33 cellular contexts compared by ENCODE assay signal in genomic region chr7:7884855-7885254, GRCh38.
DNase-seq lines count a peak whose midpoint lies in the region; ATAC-seq, FAIRE-seq and TF ChIP-seq lines count a peak whose summit lies in the region.
"Had no signal": no experiment of that assay in that cellular context is flagged by ENCODE, and none has a peak within 500 bp of the region (broad histone marks: within the 10 kb centered on the region; RNA-seq: fewer than 3 reads in every experiment).

No MANE protein-coding gene starts in this region.

- CTCF ChIA-PET in K562 (lab: Yijun Ruan, JAX; ENCODE audit: low intra/inter-chr PET ratio): no interaction called here

- FAIRE-seq in K562 (lab: Jason Lieb, UNC): peak; percentile 23
- FAIRE-seq: endothelial cell of umbilical vein had no signal

- no peaks in the 10 kb centered on the region for H3K27me3 ChIP-seq in K562 (ENCODE audit: control insufficient read depth in 2 of 2, insufficient read depth in 2 of 2, low read length in 2 of 2)
- H3K27me3 ChIP-seq in body of pancreas: no peaks in the 10 kb centered on the region
- H3K27me3 ChIP-seq: left lung, right lobe of liver, upper lobe of left lung had no signal

- H3K4me1 ChIP-seq in K562 (replicated peaks in 1 of 2; ENCODE audit: control insufficient read depth in 2 of 2, insufficient read depth in 2 of 2, low read length in 2 of 2) (no peaks in the 10 kb centered on the region), body of pancreas (no peaks in the 10 kb centered on the region)
- H3K4me1 ChIP-seq: HAP-1, left lung, right lobe of liver, upper lobe of left lung had no signal

- no peak for TF ChIP-seq EP300 in K562 (IDR thresholded peaks at IDR 0.05; ENCODE audit: low read length)

- no peaks in the 10 kb centered on the region for H3K9me3 ChIP-seq in K562 (replicated peaks; ENCODE audit: control insufficient read depth, insufficient read depth, low read depth, low read length)
- no peaks in the 10 kb centered on the region for H3K9me3 ChIP-seq in body of pancreas
- H3K9me3 ChIP-seq: HAP-1, left lung, right lobe of liver, upper lobe of left lung had no signal

- TF ChIP-seq POLR2A in K562 (conservative IDR thresholded peaks at IDR 0.05) (no peak), body of pancreas (IDR thresholded peaks at IDR 0.05) (no peak)

- no peak overlapping the region for H3K4me2 ChIP-seq in K562 (ENCODE audit: insufficient read depth, low read length)
- H3K4me2 ChIP-seq: PC-9 had no signal

- POLR2A ChIA-PET in K562 (lab: Yijun Ruan, JAX): interaction anchor here (0.8 kb wide), 1 partner anchor 85 kb away, joined by 3 read pairs; no protein-coding TSS in a partner anchor

- TF ChIP-seq RAD21 in K562 (CRISPR knock-in tag; conservative IDR thresholded peaks at IDR 0.05 in 1 of 2, IDR thresholded peaks at IDR 0.05 in 1 of 2): no peak

- H4K20me1 ChIP-seq in K562 (replicated peaks; ENCODE audit: control insufficient read depth, insufficient read depth, low read length): no peaks in the 10 kb centered on the region

- no TSS peak for BruUV-seq in K562 (replicated peaks; lab: Mats Ljungman, UMichigan)

- peak; percentile 13 for DNase-seq in AG20443 (ENCODE audit: low spot score)
- peak; percentile 18 for DNase-seq in M059J (ENCODE audit: low read depth)
- DNase-seq in K562 (ENCODE audit: extremely low read depth in 1 of 4, low spot score in 3 of 4): no peak
- DNase-seq in foreskin fibroblast: peak; percentile 21 to 33
- no peak for DNase-seq in body of pancreas
- DNase-seq in activated CD4-positive, CD25-positive, alpha-beta regulatory T cell (lab: John Stamatoyannopoulos, UW): no peak
- no peak for DNase-seq in NCI-H526 treated with DMSO at 0.1 percent for 48 hours (lab: John Stamatoyannopoulos, UW)
- DNase-seq in germinal center (ENCODE audit: low spot score): no peak
- DNase-seq: activated B cell treated with CpG ODN at 0.5 μM for 24 hours; activated CD4-positive, alpha-beta memory T cell treated with anti-CD3 and anti-CD28 coated beads for 36 hours; activated CD8-positive, alpha-beta memory T cell treated with anti-CD3 and anti-CD28 coated beads, Interleukin-2, amount 50 U/mL, for 4 hours; anterior cingulate cortex; C1 segment of cervical spinal cord; cerebellar nuclear complex; COR-L47; DMS53; foreskin melanocyte; GDM1; Kasumi-1; left lung; mesendoderm; NCI-H1694; NCI-H2171; NCI-H524; PC-9; right lobe of liver; Right ventricle myocardium superior; stimulated activated CD4-positive, alpha-beta T cell treated with anti-CD3 and anti-CD28 coated beads, Interleukin-12 subunit alpha, Interleukin-12 subunit beta, amount 100 ng/mL, for 4 hours; stimulated activated CD4-positive, alpha-beta T cell treated with anti-CD3 and anti-CD28 coated beads, Interleukin-4, amount 100 ng/mL, for 24 hours; upper lobe of left lung had no signal

- H3K9ac ChIP-seq in K562 (ENCODE audit: insufficient read depth in 1 of 2, low read depth in 2 of 2, low read length in 2 of 2): no peak overlapping the region

- H3K4me3 ChIP-seq in K562 (no peak overlapping the region), foreskin fibroblast (ENCODE audit: low read depth in 1 of 2, low read length in 2 of 2) (no peak overlapping the region), body of pancreas (no peak overlapping the region)
- H3K4me3 ChIP-seq: HAP-1, left lung, PC-9, right lobe of liver, upper lobe of left lung had no signal

- no peak overlapping the region for H3K27ac ChIP-seq in K562 (ENCODE audit: extremely low read depth, low read depth, low read length)
- H3K27ac ChIP-seq in body of pancreas: no peak overlapping the region
- H3K27ac ChIP-seq: left lung, PC-9, right lobe of liver, upper lobe of left lung had no signal

- in situ Hi-C loops in K562 (cut with MboI): no loop called here

- H3K9me1 ChIP-seq in K562 (ENCODE audit: control insufficient read depth, insufficient read depth, low read length): no peaks in the 10 kb centered on the region

- H3K36me3 ChIP-seq in K562 (ENCODE audit: control insufficient read depth, insufficient read depth, low read length): no peaks in the 10 kb centered on the region
- H3K36me3 ChIP-seq in body of pancreas (replicated peaks in 1 of 2; ENCODE audit: insufficient read depth in 1 of 2, low read depth in 2 of 2): no peaks in the 10 kb centered on the region
- H3K36me3 ChIP-seq: HAP-1, left lung, right lobe of liver, upper lobe of left lung had no signal

- intact Hi-C loops in K562 (cut with micrococcal nuclease): no loop called here
- intact Hi-C loops in body of pancreas (cut with DNase I): no loop called here

- no peak for ATAC-seq in K562
- no peak for ATAC-seq in body of pancreas
- ATAC-seq: left lung; right lobe of liver; stimulated activated memory B cell treated with anti-CD40 and anti-IgM and Interleukin-4, amounts not matched to agents 10 μg/mL and 1 μg/mL and 100 μg/mL, for 72 hours had no signal

- H3K79me2 ChIP-seq in K562 (ENCODE audit: control insufficient read depth, insufficient read depth, low read length): no peaks in the 10 kb centered on the region

- TF ChIP-seq CTCF in K562 (IDR thresholded peaks at IDR 0.05 in 2 of 3, conservative IDR thresholded peaks at IDR 0.05 in 1 of 3; ENCODE audit: insufficient read depth in 2 of 3, low read depth in 1 of 3, low read length in 3 of 3) (no peak), foreskin fibroblast (IDR thresholded peaks at IDR 0.05; ENCODE audit: low read depth, low read length) (no peak), body of pancreas (IDR thresholded peaks at IDR 0.05) (no peak)

- WGBS in K562 (ENCODE audit: insufficient coverage, low coverage, missing lambda C conversion rate): 16% methylated on average over 3 of the region's 3 CpGs
- 55 to 66% methylated on average over 3 of the region's 3 CpGs for WGBS in body of pancreas, 2 donors

- no peak overlapping the region for H2AFZ ChIP-seq in K562 (ENCODE audit: low read depth, low read length)
- H2AFZ ChIP-seq: PC-9 had no signal

TF ChIP-seq in K562, 482 proteins besides CTCF, POLR2A, EP300 and RAD21:
- TF ChIP-seq KDM1A (IDR thresholded peaks at IDR 0.05): no peak
- no peak for TF ChIP-seq ILK (tag; IDR thresholded peaks at IDR 0.05; ENCODE audit: borderline replicate concordance, low read depth)
- no peak for TF ChIP-seq EHMT2 (IDR thresholded peaks at IDR 0.05)
- no peak for TF ChIP-seq ZNF778 (CRISPR knock-in tag; IDR thresholded peaks at IDR 0.05)
- no peak for TF ChIP-seq C11orf30 (IDR thresholded peaks at IDR 0.05; ENCODE audit: low read depth)
- no peak for TF ChIP-seq ZFP1 (CRISPR knock-in tag; IDR thresholded peaks at IDR 0.05)
- TF ChIP-seq TBP (optimal IDR thresholded peaks at IDR 0.05; ENCODE audit: low read depth, low read length): no peak
- TF ChIP-seq CHCHD3 (CRISPR knock-in tag; IDR thresholded peaks at IDR 0.05): no peak
- TF ChIP-seq ZC3H11A (IDR thresholded peaks at IDR 0.05; ENCODE audit: low read depth, low read length): no peak
- TF ChIP-seq ZBTB26 (CRISPR knock-in tag; IDR thresholded peaks at IDR 0.05): no peak
- TF ChIP-seq ZNF707 (CRISPR knock-in tag; conservative IDR thresholded peaks at IDR 0.05): no peak
- no peak for TF ChIP-seq TEAD1 (CRISPR knock-in tag; IDR thresholded peaks at IDR 0.05)
- no peak for TF ChIP-seq HNRNPK (IDR thresholded peaks at IDR 0.05; ENCODE audit: low read depth, low read length, poor library complexity, severe bottlenecking)
- no peak for TF ChIP-seq GABPB2 (CRISPR knock-in tag; conservative IDR thresholded peaks at IDR 0.05)

Comparison
In these comparisons a context has a peak if more than half of its experiments do, and no peak if none do; other contexts are left out.
1. DNase-seq: peak in AG20443 (single experiment), M059J (single experiment) and foreskin fibroblast (2 of 2); none in K562 (0 of 4), body of pancreas (0 of 4), activated CD4-positive, CD25-positive, alpha-beta regulatory T cell (0 of 4), NCI-H526 treated with DMSO at 0.1 percent for 48 hours (single experiment) and germinal center (single experiment).